10 cellular contexts compared by ENCODE assay signal in the genomic region with DNA sequence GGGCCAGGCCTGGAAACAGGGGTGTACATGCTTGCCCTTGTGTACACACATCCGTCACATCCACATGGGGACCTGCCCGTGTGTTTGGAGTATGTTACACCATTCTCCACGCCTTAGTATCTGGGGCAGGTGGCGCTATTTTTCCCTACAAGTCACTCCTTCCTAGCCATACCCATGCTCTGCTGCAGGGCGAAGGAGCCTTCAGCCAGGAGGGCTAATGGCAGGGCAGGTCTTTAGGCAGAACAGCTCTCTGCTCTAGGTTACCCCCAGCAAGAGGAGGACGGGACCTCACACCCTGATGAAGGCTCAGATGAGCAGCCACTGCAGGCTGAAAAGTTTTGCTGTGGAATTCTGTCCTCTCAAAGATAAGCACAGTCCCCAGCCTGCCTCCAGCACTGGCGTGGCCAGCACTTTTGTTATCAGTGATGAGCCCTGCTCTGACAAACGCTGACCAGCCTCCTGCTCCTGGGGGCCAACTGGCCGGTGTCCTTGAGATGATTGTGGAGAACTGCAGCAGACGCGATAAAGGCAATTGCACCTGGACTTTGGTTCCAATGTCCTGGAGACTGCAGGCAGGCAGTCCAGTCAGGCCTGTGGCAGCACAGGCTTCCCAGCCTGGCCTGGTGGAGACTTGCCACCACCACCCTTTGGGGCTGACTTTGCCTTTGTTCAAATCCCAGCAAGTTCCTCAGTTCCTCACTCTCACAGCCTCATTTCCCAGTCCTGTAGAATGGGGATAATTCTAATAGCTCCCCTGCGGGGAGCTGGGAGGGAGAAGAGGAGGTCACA. TPM values are rescaled to one million over a fixed set of nuclear protein-coding genes. Genes with fewer than 3 reads are reported as not detected.
DNase-seq lines count a peak whose midpoint lies in the region; ATAC-seq and TF ChIP-seq lines count a peak whose summit lies in the region.
"Had no signal": no experiment of that assay in that cellular context is flagged by ENCODE, and none has a peak within 500 bp of the region (broad histone marks: within the 10 kb centered on the region; RNA-seq: fewer than 3 reads in every experiment).

No MANE protein-coding gene starts in this region.

- H3K4me3 ChIP-seq in PC-9 (no peak overlapping the region), transverse colon (no peak overlapping the region)

- H3K9me3 ChIP-seq in PC-9 (ENCODE audit: insufficient read depth, low read depth), result peaks cover 5% of the 10 kb centered on the region; the same call in 1 of the 2 replicates
- no peaks in the 10 kb centered on the region for H3K9me3 ChIP-seq in transverse colon

- H3F3A ChIP-seq in PC-9 (ENCODE audit: insufficient read depth, low read depth), result no peaks in the 10 kb centered on the region

- H3K36me3 ChIP-seq in PC-9 (ENCODE audit: low read depth) (no peaks in the 10 kb centered on the region), transverse colon (no peaks in the 10 kb centered on the region)

- peaks cover 2% of the 10 kb centered on the region for H3K9me3 Mint-ChIP-seq in activated T-cell treated with anti-CD3 and anti-CD28 coated beads, Interleukin-2, amount 50 U/mL, for 24 hours
- H3K9me3 Mint-ChIP-seq in activated T-cell treated with anti-CD3 and anti-CD28 coated beads, Interleukin-2, amount 50 U/mL, for 4 hours, result peaks cover 6% of the 10 kb centered on the region

- no peaks in the 10 kb centered on the region for H3K36me3 Mint-ChIP-seq in activated T-cell treated with anti-CD3 and anti-CD28 coated beads, Interleukin-2, amount 50 U/mL, for 24 hours (ENCODE audit: low read depth)
- H3K36me3 Mint-ChIP-seq in activated T-cell treated with anti-CD3 and anti-CD28 coated beads, Interleukin-2, amount 50 U/mL, for 4 hours (ENCODE audit: insufficient read depth), result no peaks in the 10 kb centered on the region

- TF ChIP-seq CTCF in PC-9 (conservative IDR thresholded peaks at IDR 0.05) (peak; percentile 43; the same call in 1 of the 2 replicates), transverse colon (IDR thresholded peaks at IDR 0.05) (peak in 1 of 5 experiments; percentile 7), GM10266 (IDR thresholded peaks at IDR 0.05; ENCODE audit: control insufficient read depth, insufficient read depth, low read depth, missing control alignments) (no peak)

- BruUV-seq in PC-9 (replicated peaks; lab: Mats Ljungman, UMichigan), result no TSS peak

- WGBS in transverse colon (ENCODE audit: low coverage in 1 of 2), 2 donors, result 33 to 44% methylated on average over 1 to 12 of the region's 12 CpGs

- no peak overlapping the region for H3K4me2 ChIP-seq in PC-9

- H3K27me3 Mint-ChIP-seq in activated T-cell treated with anti-CD3 and anti-CD28 coated beads, Interleukin-2, amount 50 U/mL, for 24 hours, result peaks cover 16% of the 10 kb centered on the region
- peaks cover 15% of the 10 kb centered on the region for H3K27me3 Mint-ChIP-seq in activated T-cell treated with anti-CD3 and anti-CD28 coated beads, Interleukin-2, amount 50 U/mL, for 4 hours (ENCODE audit: low read depth)

- H3K4me1 Mint-ChIP-seq in activated T-cell treated with anti-CD3 and anti-CD28 coated beads, Interleukin-2, amount 50 U/mL, for 24 hours (ENCODE audit: low read depth), result no peaks in the 10 kb centered on the region
- no peaks in the 10 kb centered on the region for H3K4me1 Mint-ChIP-seq in activated T-cell treated with anti-CD3 and anti-CD28 coated beads, Interleukin-2, amount 50 U/mL, for 4 hours (ENCODE audit: low read depth)
- H3K4me1 Mint-ChIP-seq: activated naive CD8-positive, alpha-beta T cell treated with anti-CD3 and anti-CD28 coated beads, Interleukin-2, amount 50 U/mL, for 24 hours had no signal

- no peak overlapping the region for H3K27ac Mint-ChIP-seq in activated T-cell treated with anti-CD3 and anti-CD28 coated beads, Interleukin-2, amount 50 U/mL, for 24 hours
- H3K27ac Mint-ChIP-seq: activated naive CD8-positive, alpha-beta T cell treated with anti-CD3 and anti-CD28 coated beads, Interleukin-2, amount 50 U/mL, for 24 hours had no signal

- TF ChIP-seq EP300 in transverse colon (IDR thresholded peaks at IDR 0.05; ENCODE audit: low read depth), result no peak

- H3K27ac ChIP-seq in PC-9, result no peak overlapping the region
- H3K27ac ChIP-seq in transverse colon, result peak overlapping the region in 1 of 4 donors; percentile 35
- H3K27ac ChIP-seq: C4-2B had no signal

- in situ Hi-C loops in transverse colon (cut with MboI; ENCODE audit: low pct_ligation_motif_present in 1 of 4, low pct_unique_long_range_greater_than_20kb in 1 of 4, low sequenced_read_pairs in 3 of 4), result loop anchor here in 2 of 4 donors (25.0 kb wide), 1 partner anchor 199 kb away; no protein-coding TSS in a partner anchor

- CTCF ChIA-PET in PC-9 (lab: Charles Lee), result no interaction called here

- H3K9me2 ChIP-seq in PC-9 (ENCODE audit: insufficient read depth), result no peaks in the 10 kb centered on the region

- no peak for TF ChIP-seq POLR2A in transverse colon (IDR thresholded peaks at IDR 0.05)

- peak; percentile 17 for DNase-seq in activated T-cell treated with anti-CD3 and anti-CD28 coated beads, Interleukin-2, amount 50 U/mL, for 24 hours
- no peak for DNase-seq in activated T-cell treated with anti-CD3 and anti-CD28 coated beads, Interleukin-2, amount 50 U/mL, for 4 hours
- no peak for DNase-seq in PC-9
- peak; percentile 42 for DNase-seq in Right ventricle myocardium superior
- peak; percentile 51 for DNase-seq in transverse colon
- DNase-seq in globus pallidus (ENCODE audit: low spot score), result no peak
- DNase-seq in NCI-H1092 treated with DMSO at 0.1 percent for 48 hours (lab: John Stamatoyannopoulos, UW), result no peak
- DNase-seq in GM10266 (ENCODE audit: extremely low spot score), result no peak
- DNase-seq: activated naive CD8-positive, alpha-beta T cell treated with anti-CD3 and anti-CD28 coated beads, Interleukin-2, amount 50 U/mL, for 24 hours had no signal

- no peak for ATAC-seq in activated T-cell treated with anti-CD3 and anti-CD28 coated beads, Interleukin-2, amount 50 U/mL, for 4 hours
- ATAC-seq in Right ventricle myocardium superior (ENCODE audit: poor library complexity), result peak; percentile 48
- ATAC-seq: activated naive CD8-positive, alpha-beta T cell treated with anti-CD3 and anti-CD28 coated beads, Interleukin-2, amount 50 U/mL, for 24 hours had no signal

- H3K4me1 ChIP-seq in PC-9 (replicated peaks; ENCODE audit: insufficient read depth) (no peaks in the 10 kb centered on the region), transverse colon (peaks cover 0 to 11% (median 9%) of the 10 kb centered on the region in 4 donors)

- H4K20me1 ChIP-seq in PC-9 (ENCODE audit: insufficient read depth), result no peaks in the 10 kb centered on the region

- no peak overlapping the region for H2AFZ ChIP-seq in PC-9

- H3K27me3 ChIP-seq in PC-9 (ENCODE audit: insufficient read depth, low read depth) (no peaks in the 10 kb centered on the region), transverse colon (no peaks in the 10 kb centered on the region)

- H3K79me2 ChIP-seq in PC-9 (ENCODE audit: low read depth), result no peaks in the 10 kb centered on the region

- POLR2A ChIA-PET in PC-9 (lab: Charles Lee; ENCODE audit: unreplicated experiment), result interaction anchor here (0.5 kb wide), 1 partner anchor 105 kb away, joined by 6 read pairs; no protein-coding TSS in a partner anchor

- intact Hi-C loops in PC-9 (cut with micrococcal nuclease; ENCODE audit: unreplicated experiment), result no loop called here
- intact Hi-C loops in Right ventricle myocardium superior (cut with DNase I), result no loop called here
- intact Hi-C loops in transverse colon (cut with DNase I; ENCODE audit: low total_unique reads), result no loop called here

- no peak overlapping the region for H3K4me3 Mint-ChIP-seq in activated T-cell treated with anti-CD3 and anti-CD28 coated beads, Interleukin-2, amount 50 U/mL, for 24 hours
- H3K4me3 Mint-ChIP-seq in activated T-cell treated with anti-CD3 and anti-CD28 coated beads, Interleukin-2, amount 50 U/mL, for 4 hours, result no peak overlapping the region
- H3K4me3 Mint-ChIP-seq: activated naive CD8-positive, alpha-beta T cell treated with anti-CD3 and anti-CD28 coated beads, Interleukin-2, amount 50 U/mL, for 24 hours had no signal

RNA-seq across cellular contexts. Expression of gene PIGZ, which starts 19.8 kb away (rescaled TPM):
- total RNA-seq in activated T-cell treated with anti-CD3 and anti-CD28 coated beads, Interleukin-2, amount 50 U/mL, for 4 hours, result under 1 TPM; 0.34 to 0.82 (median 0.61) TPM
- 2.1 and 5.6 TPM in 2 replicates for total RNA-seq in PC-9 (2021)
- 2.2 TPM for total RNA-seq in Right ventricle myocardium superior
- total RNA-seq in transverse colon, result 100 to 1,000 TPM; 143 to 541 (median 233) TPM

RNA-seq across cellular contexts. Expression of gene MELTF, which starts 41.2 kb away (rescaled TPM):
- 1 to 10 TPM in 2 of 3 donors, under 1 TPM in 1; 0.79 to 2.7 (median 1.9) TPM for total RNA-seq in activated T-cell treated with anti-CD3 and anti-CD28 coated beads, Interleukin-2, amount 50 U/mL, for 4 hours
- 154 and 202 TPM in 2 replicates for total RNA-seq in PC-9 (2021)
- total RNA-seq in Right ventricle myocardium superior, result 3.1 TPM
- total RNA-seq in transverse colon, result 10 to 100 TPM in 2 of 4 donors, 1 to 10 TPM in 2; 3.0 to 20.6 (median 10.3) TPM

RNA-seq across cellular contexts. Expression of gene NCBP2, which starts 46.1 kb away (rescaled TPM):
- total RNA-seq in activated T-cell treated with anti-CD3 and anti-CD28 coated beads, Interleukin-2, amount 50 U/mL, for 4 hours, result 100 to 1,000 TPM; 132 to 138 (median 134) TPM
- total RNA-seq in PC-9 (2021), result 83.8 and 91.8 TPM in 2 replicates
- 29.4 TPM for total RNA-seq in Right ventricle myocardium superior
- 10 to 100 TPM in 3 of 4 donors, 1 to 10 TPM in 1; 6.8 to 36.9 (median 31.8) TPM for total RNA-seq in transverse colon

Comparison
In these comparisons a context has a peak if more than half of its experiments do, and no peak if none do; other contexts are left out.
1. DNase-seq: peak in activated T-cell treated with anti-CD3 and anti-CD28 coated beads, Interleukin-2, amount 50 U/mL, for 24 hours (single experiment), Right ventricle myocardium superior (single experiment) and transverse colon (single experiment); none in activated T-cell treated with anti-CD3 and anti-CD28 coated beads, Interleukin-2, amount 50 U/mL, for 4 hours (single experiment), PC-9 (0 of 2), globus pallidus (single experiment), NCI-H1092 treated with DMSO at 0.1 percent for 48 hours (single experiment) and GM10266 (single experiment).
2. RNA of gene PIGZ, which starts 19.8 kb away (total RNA-seq): 143 to 541 TPM in transverse colon; 2.2 TPM in Right ventricle myocardium superior (single experiment), 2.1 to 5.6 TPM in PC-9 and 0.34 to 0.82 TPM in activated T-cell treated with anti-CD3 and anti-CD28 coated beads, Interleukin-2, amount 50 U/mL, for 4 hours; every median in the first group is over 10 times any median in the second.